In genomic region chr16:79962962-79963361, GRCh38 we compare ENCODE assay signal across 24 cellular contexts.
"Had no signal": no experiment of that assay in that cellular context is flagged by ENCODE, and none has a peak within 500 bp of the region (broad histone marks: within the 10 kb centered on the region; RNA-seq: fewer than 3 reads in every experiment).

No MANE protein-coding gene starts in this region.

- H3K79me2 ChIP-seq: parathyroid adenoma had no signal

- H3K4me2 ChIP-seq: neural progenitor cell had no signal

- H3K4me1 ChIP-seq: neural progenitor cell, parathyroid adenoma, psoas muscle, right lobe of liver, sigmoid colon, stomach, thyroid gland, tibial nerve, upper lobe of left lung, vagina had no signal

- H2AFZ ChIP-seq: neural progenitor cell, parathyroid adenoma had no signal

- H3K36me3 ChIP-seq: neural progenitor cell, ovary, right lobe of liver, sigmoid colon, stomach, thoracic aorta, thyroid gland, tibial nerve, upper lobe of left lung, vagina had no signal

- H3K27me3 ChIP-seq: neural progenitor cell, ovary, right lobe of liver, sigmoid colon, stomach, thyroid gland, tibial nerve, upper lobe of left lung, vagina had no signal

- H3K27ac ChIP-seq: neural progenitor cell, ovary, parathyroid adenoma, psoas muscle, right lobe of liver, sigmoid colon, stomach, thoracic aorta, thyroid gland, tibial nerve, upper lobe of left lung, vagina had no signal

- DNase-seq: occipital lobe; ovary; posterior cingulate gyrus; psoas muscle; right cardiac atrium; right lobe of liver; sigmoid colon; small intestine; stimulated activated CD4-positive, alpha-beta T cell treated with anti-CD3 and anti-CD28 coated beads, Interleukin-15, amount 100 ng/mL, for 24 hours; stimulated activated CD4-positive, alpha-beta T cell treated with anti-CD3 and anti-CD28 coated beads, Interleukin-2, amount 100 ng/mL, for 24 hours; stimulated activated CD4-positive, alpha-beta T cell treated with anti-CD3 and anti-CD28 coated beads, Interleukin-2, amount 100 ng/mL, for 48 hours; stimulated activated CD4-positive, alpha-beta T cell treated with anti-CD3 and anti-CD28 coated beads, Interleukin-4, amount 100 ng/mL, for 24 hours; stimulated activated naive B cell treated with anti-CD40 and anti-IgM and Interleukin-4, amounts not matched to agents 10 μg/mL and 1 μg/mL and 100 μg/mL, for 72 hours; stimulated activated naive CD4-positive, alpha-beta T cell treated with Interleukin-2 at 50 U/mL for 16 hours; stomach; thyroid gland; trophoblast cell; upper lobe of left lung had no signal

- H3K4me3 ChIP-seq: neural progenitor cell, ovary, psoas muscle, right lobe of liver, sigmoid colon, stomach, thoracic aorta, thyroid gland, tibial nerve, upper lobe of left lung, vagina had no signal

- H3K9me3 ChIP-seq: ovary, psoas muscle, right lobe of liver, sigmoid colon, stomach, thoracic aorta, thyroid gland, tibial nerve, upper lobe of left lung, vagina had no signal

- H3K9ac ChIP-seq: neural progenitor cell, parathyroid adenoma had no signal

- ATAC-seq: psoas muscle; right cardiac atrium; right lobe of liver; stimulated activated effector memory CD8-positive, alpha-beta T cell treated with anti-CD3 and anti-CD28 coated beads, Interleukin-12 subunit alpha, Interleukin-12 subunit beta, amount 100 ng/mL, for 72 hours; stimulated activated naive B cell treated with anti-CD40 and anti-IgM and Interleukin-4, amounts not matched to agents 10 μg/mL and 1 μg/mL and 100 μg/mL, for 72 hours had no signal
